Comparison of ENCODE assay signal across 1 cellular context in genomic region chr2:236503100-236503499, GRCh38.
TF ChIP-seq lines count a peak whose summit lies in the region.

No MANE protein-coding gene starts in this region.

TF ChIP-seq in HepG2, 621 proteins besides CTCF, POLR2A, EP300 and RAD21 (continued from another document):
- TF ChIP-seq ZNF160 (CRISPR knock-in tag; IDR thresholded peaks at IDR 0.05) (no peak), GFI1 (CRISPR knock-in tag; IDR thresholded peaks at IDR 0.05; ENCODE audit: borderline replicate concordance) (no peak)
